In the genomic region with DNA sequence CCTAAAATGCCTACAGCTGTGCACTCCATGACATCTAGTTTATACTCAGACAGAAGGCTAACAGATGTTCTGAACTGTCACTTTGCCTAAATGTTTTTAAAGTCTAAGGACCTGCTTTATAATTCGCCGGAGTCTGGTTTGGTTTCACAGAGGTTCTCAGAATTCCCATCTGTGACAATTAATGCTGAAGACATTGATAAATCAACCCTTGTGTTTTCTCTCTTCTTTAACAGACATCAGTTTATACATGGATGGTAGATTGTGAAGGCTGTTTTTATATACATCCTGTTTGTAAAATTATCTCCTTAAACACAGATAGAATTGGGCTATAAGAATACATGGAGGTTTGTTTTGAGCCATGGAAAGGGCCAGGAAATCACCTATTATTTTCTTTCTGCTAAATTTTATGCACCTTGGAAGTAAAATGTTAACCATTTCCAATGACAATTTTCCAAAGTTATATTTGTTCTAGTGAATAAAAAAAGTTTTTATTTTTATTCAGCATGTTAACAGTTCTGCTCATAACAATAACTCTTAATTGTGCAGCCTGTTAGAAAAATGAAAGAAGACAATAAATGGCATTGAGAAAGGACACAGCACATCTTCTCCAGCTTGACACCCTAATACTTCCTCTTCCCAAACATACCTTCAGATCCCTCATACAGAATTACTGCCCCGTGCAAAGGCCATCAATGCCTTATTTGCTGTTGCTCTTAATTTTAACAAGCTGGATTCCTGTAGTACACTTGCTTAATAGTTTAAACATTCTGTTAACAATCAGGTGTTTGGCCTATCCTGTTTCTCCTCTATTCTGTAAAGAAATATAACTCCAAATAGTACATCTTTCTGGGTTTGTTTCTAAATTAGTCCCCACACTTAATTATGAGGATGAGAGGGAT, we compare ENCODE assay signal across 17 cellular contexts. TPM values are rescaled to one million over a fixed set of nuclear protein-coding genes. Genes with fewer than 3 reads are reported as not detected.
DNase-seq lines count a peak whose midpoint lies in the region; ATAC-seq and TF ChIP-seq lines count a peak whose summit lies in the region.
"Had no signal": no experiment of that assay in that cellular context is flagged by ENCODE, and none has a peak within 500 bp of the region (broad histone marks: within the 10 kb centered on the region; RNA-seq: fewer than 3 reads in every experiment).

No MANE protein-coding gene starts in this region.

- peak overlapping the region; percentile 49 to 100 (median 98) for H3K27ac ChIP-seq in dorsolateral prefrontal cortex
- H3K27ac ChIP-seq: SK-N-MC had no signal

- DNase-seq in DMS 273 treated with DMSO at 0.1 percent for 48 hours (lab: John Stamatoyannopoulos, UW), result peak; percentile 57
- peak; percentile 84 for DNase-seq in NCI-H69 (lab: John Stamatoyannopoulos, UW)
- DNase-seq in dorsolateral prefrontal cortex, result no peak
- peak; percentile 3 for DNase-seq in retina
- DNase-seq in Ammon's horn (ENCODE audit: low spot score), result no peak
- no peak for DNase-seq in AML-193 (lab: John Stamatoyannopoulos, UW)
- DNase-seq: C1 segment of cervical spinal cord; CD8-positive, alpha-beta memory T cell; DMS79; NCI-H1092 treated with DMSO at 0.1 percent for 48 hours; NCI-H2081 treated with DMSO at 0.1 percent for 48 hours; NCI-H226; NCI-H526 treated with DMSO at 0.1 percent for 48 hours; SHP77 had no signal

- peaks cover 0 to 19% (median 0%) of the 10 kb centered on the region in 45 donors for H3K27me3 ChIP-seq in dorsolateral prefrontal cortex

- H3K4me3 ChIP-seq in dorsolateral prefrontal cortex, result peak overlapping the region in 40 of 59 donors; percentile 1 to 54 (median 17)
- H3K4me3 ChIP-seq: SK-N-MC had no signal

- ATAC-seq in GM19035 (IDR thresholded peaks at IDR 0.05; ENCODE audit: unreplicated experiment), result no peak

- intact Hi-C loops in dorsolateral prefrontal cortex (cut with DNase I), result no loop called here

- no peak for TF ChIP-seq CTCF in dorsolateral prefrontal cortex (IDR thresholded peaks at IDR 0.05 in 54 of 56, conservative IDR thresholded peaks at IDR 0.05 in 2 of 56; ENCODE audit: low read depth in 1 of 56, partially characterized antibody in 56 of 56)

RNA-seq across cellular contexts. Expression of a gene that starts 19.5 kb away (rescaled TPM):
- total RNA-seq in dorsolateral prefrontal cortex, result 100 to 1,000 TPM in 10 of 120 experiments, 10 to 100 TPM in 110; 34.2 to 159 (median 72.8) TPM
- total RNA-seq: CD8-positive, alpha-beta memory T cell; LHCN-M2 had no signal

Comparison
In these comparisons a context has a peak if more than half of its experiments do, and no peak if none do; other contexts are left out.
1. DNase-seq: peak in DMS 273 treated with DMSO at 0.1 percent for 48 hours (single experiment), NCI-H69 (single experiment) and retina (single experiment); none in dorsolateral prefrontal cortex (0 of 10), Ammon's horn (single experiment) and AML-193 (0 of 2).